In genomic region chr1:109570414-109570813, GRCh38 we compare ENCODE assay signal across 1 cellular context.
TF ChIP-seq lines count a peak whose summit lies in the region.

No MANE protein-coding gene starts in this region.

TF ChIP-seq in IMR-90, 13 proteins besides CTCF, POLR2A, EP300 and RAD21:
- TF ChIP-seq MAZ (IDR thresholded peaks at IDR 0.05; ENCODE audit: borderline replicate concordance, low read depth, low read length), result no peak
- peak; percentile 43; the same call in 1 of the 2 replicates for TF ChIP-seq CEBPB (IDR thresholded peaks at IDR 0.05; ENCODE audit: low read depth, low read length)
